24 cellular contexts compared by ENCODE assay signal in genomic region chr2:15905267-15905645, GRCh38. TPM values are rescaled to one million over a fixed set of nuclear protein-coding genes. Genes with fewer than 3 reads are reported as not detected.
"Had no signal": no experiment of that assay in that cellular context is flagged by ENCODE, and none has a peak within 500 bp of the region (broad histone marks: within the 10 kb centered on the region; RNA-seq: fewer than 3 reads in every experiment).

No MANE protein-coding gene starts in this region.

- H3K27me3 Mint-ChIP-seq: stimulated activated naive B cell treated with anti-CD40 and anti-IgM and Interleukin-4, amounts not matched to agents 10 μg/mL and 1 μg/mL and 100 μg/mL, for 72 hours; stimulated activated naive CD8-positive, alpha-beta T cell treated with anti-CD3 and anti-CD28 coated beads, Interleukin-15, Interleukin-2, amounts not matched to agents 100 ng/mL and 50 ng/mL, for 24 hours; type B pancreatic cell had no signal

- ATAC-seq: stimulated activated effector memory CD8-positive, alpha-beta T cell treated with anti-CD3 and anti-CD28 coated beads, Interleukin-12 subunit alpha, Interleukin-12 subunit beta, amount 100 ng/mL, for 72 hours; stimulated activated memory B cell treated with anti-CD40 and anti-IgM and Interleukin-4, amounts not matched to agents 10 μg/mL and 1 μg/mL and 100 μg/mL, for 72 hours; stimulated activated naive B cell treated with anti-CD40 and anti-IgM and Interleukin-4, amounts not matched to agents 10 μg/mL and 1 μg/mL and 100 μg/mL, for 72 hours; stimulated activated naive CD8-positive, alpha-beta T cell treated with anti-CD3 and anti-CD28 coated beads, Interleukin-15, amount 100 ng/mL, for 72 hours; stimulated activated naive CD8-positive, alpha-beta T cell treated with anti-CD3 and anti-CD28 coated beads, Interleukin-15, Interleukin-2, amounts not matched to agents 100 U/mL and 50 U/mL, for 24 hours; upper lobe of right lung had no signal

- H3K4me1 Mint-ChIP-seq: stimulated activated effector memory CD8-positive, alpha-beta T cell treated with anti-CD3 and anti-CD28 coated beads, Interleukin-12 subunit alpha, Interleukin-12 subunit beta, amount 100 ng/mL, for 72 hours; stimulated activated memory B cell treated with anti-CD40 and anti-IgM and Interleukin-4, amounts not matched to agents 10 μg/mL and 1 μg/mL and 100 μg/mL, for 72 hours; stimulated activated naive B cell treated with anti-CD40 and anti-IgM and Interleukin-4, amounts not matched to agents 10 μg/mL and 1 μg/mL and 100 μg/mL, for 72 hours; stimulated activated naive CD8-positive, alpha-beta T cell treated with anti-CD3 and anti-CD28 coated beads, Interleukin-15, amount 100 ng/mL, for 72 hours had no signal

- H3K27ac Mint-ChIP-seq: stimulated activated effector memory CD8-positive, alpha-beta T cell treated with anti-CD3 and anti-CD28 coated beads, Interleukin-12 subunit alpha, Interleukin-12 subunit beta, amount 100 ng/mL, for 72 hours; stimulated activated memory B cell treated with anti-CD40 and anti-IgM and Interleukin-4, amounts not matched to agents 10 μg/mL and 1 μg/mL and 100 μg/mL, for 72 hours; stimulated activated naive B cell treated with anti-CD40 and anti-IgM and Interleukin-4, amounts not matched to agents 10 μg/mL and 1 μg/mL and 100 μg/mL, for 72 hours; stimulated activated naive CD8-positive, alpha-beta T cell treated with anti-CD3 and anti-CD28 coated beads, Interleukin-15, amount 100 ng/mL, for 72 hours; stimulated activated naive CD8-positive, alpha-beta T cell treated with anti-CD3 and anti-CD28 coated beads, Interleukin-15, Interleukin-2, amounts not matched to agents 100 ng/mL and 50 ng/mL, for 24 hours; type B pancreatic cell had no signal

- H3K4me3 Mint-ChIP-seq: stimulated activated effector memory CD8-positive, alpha-beta T cell treated with anti-CD3 and anti-CD28 coated beads, Interleukin-12 subunit alpha, Interleukin-12 subunit beta, amount 100 ng/mL, for 72 hours; stimulated activated memory B cell treated with anti-CD40 and anti-IgM and Interleukin-4, amounts not matched to agents 10 μg/mL and 1 μg/mL and 100 μg/mL, for 72 hours; stimulated activated naive B cell treated with anti-CD40 and anti-IgM and Interleukin-4, amounts not matched to agents 10 μg/mL and 1 μg/mL and 100 μg/mL, for 72 hours; stimulated activated naive CD8-positive, alpha-beta T cell treated with anti-CD3 and anti-CD28 coated beads, Interleukin-15, amount 100 ng/mL, for 72 hours; stimulated activated naive CD8-positive, alpha-beta T cell treated with anti-CD3 and anti-CD28 coated beads, Interleukin-15, Interleukin-2, amounts not matched to agents 100 ng/mL and 50 ng/mL, for 24 hours; type B pancreatic cell had no signal

- H3K36me3 Mint-ChIP-seq: stimulated activated effector memory CD8-positive, alpha-beta T cell treated with anti-CD3 and anti-CD28 coated beads, Interleukin-12 subunit alpha, Interleukin-12 subunit beta, amount 100 ng/mL, for 72 hours; stimulated activated memory B cell treated with anti-CD40 and anti-IgM and Interleukin-4, amounts not matched to agents 10 μg/mL and 1 μg/mL and 100 μg/mL, for 72 hours; stimulated activated naive B cell treated with anti-CD40 and anti-IgM and Interleukin-4, amounts not matched to agents 10 μg/mL and 1 μg/mL and 100 μg/mL, for 72 hours; type B pancreatic cell had no signal

- DNase-seq: stimulated activated CD4-positive, alpha-beta T cell treated with anti-CD3 and anti-CD28 coated beads, Interleukin-2, amount 100 ng/mL, for 48 hours; stimulated activated CD4-positive, alpha-beta T cell treated with anti-CD3 and anti-CD28 coated beads, Interleukin-4, amount 100 ng/mL, for 1 hour; stimulated activated CD4-positive, alpha-beta T cell treated with anti-CD3 and anti-CD28 coated beads, Interleukin-4, amount 100 ng/mL, for 24 hours; stimulated activated CD4-positive, alpha-beta T cell treated with anti-CD3 and anti-CD28 coated beads, Interleukin-4, amount 100 ng/mL, for 4 hours; stimulated activated CD8-positive, alpha-beta memory T cell treated with anti-CD3 and anti-CD28 coated beads, Interleukin-4, amount 100 ng/mL, for 48 hours; stimulated activated naive B cell treated with anti-CD40 and anti-IgM and Interleukin-4, amounts not matched to agents 10 μg/mL and 1 μg/mL and 100 μg/mL, for 72 hours; stimulated activated naive CD4-positive, alpha-beta T cell; stimulated activated naive CD4-positive, alpha-beta T cell treated with Interleukin-2 at 50 U/mL for 16 hours; stimulated activated naive CD8-positive, alpha-beta T cell treated with anti-CD3 and anti-CD28 coated beads, Interleukin-15, amount 100 ng/mL, for 72 hours; stimulated activated naive CD8-positive, alpha-beta T cell treated with anti-CD3 and anti-CD28 coated beads, Interleukin-15, Interleukin-2, amounts not matched to agents 100 U/mL and 50 U/mL, for 24 hours; stomach; substantia nigra; testis; thyroid gland; tibial artery; transverse colon; upper lobe of left lung; upper lobe of right lung; uterus had no signal

RNA-seq across cellular contexts. Expression of gene MYCN, which starts 35.1 kb away (rescaled TPM):
- total RNA-seq: subcutaneous adipose tissue had no signal
